ENCODE assay signal across 21 cellular contexts in genomic region chr11:123173856-123174186, GRCh38. TPM values are rescaled to one million over a fixed set of nuclear protein-coding genes. Genes with fewer than 3 reads are reported as not detected.
DNase-seq lines count a peak whose midpoint lies in the region; TF ChIP-seq lines count a peak whose summit lies in the region.
"Had no signal": no experiment of that assay in that cellular context is flagged by ENCODE, and none has a peak within 500 bp of the region (broad histone marks: within the 10 kb centered on the region; RNA-seq: fewer than 3 reads in every experiment).

No MANE protein-coding gene starts in this region.

- H3K23ac ChIP-seq in mesenchymal stem cell (ENCODE audit: low read length in 2 of 2), result no peak overlapping the region

- no peak overlapping the region for H2BK15ac ChIP-seq in mesenchymal stem cell (ENCODE audit: low read depth, poor library complexity, severe bottlenecking)

- H3K18ac ChIP-seq in mesenchymal stem cell (ENCODE audit: low read depth in 1 of 2, low read length in 2 of 2), result no peak overlapping the region

- WGBS in mesenchymal stem cell, result 92% methylated on average over 3 of the region's 3 CpGs
- 90% methylated on average over 3 of the region's 3 CpGs for WGBS in suprapubic skin

- peak overlapping the region; percentile 53; the same call in 1 of the 2 replicates for H3K4me3 Mint-ChIP-seq in HFFc6
- peak overlapping the region; percentile 11 for H3K4me3 Mint-ChIP-seq in MCF 10A (ENCODE audit: unreplicated experiment)
- H3K4me3 Mint-ChIP-seq: activated CD4-positive, alpha-beta T cell treated with anti-CD3 and anti-CD28 coated beads, Interleukin-2, amount 10 ng/mL, durations not matched to agents 24 days and 14 days; CD4-positive, alpha-beta memory T cell; T-helper 1 cell treated with Interleukin-12 subunit alpha and Interleukin-12 subunit beta and Interleukin-4 antibody, amounts not matched to agents 30 μg/mL and 1 μg/mL, for 36 hours had no signal

- H3K9ac ChIP-seq in mesenchymal stem cell (ENCODE audit: low read length), result peak overlapping the region; percentile 78

- H3K9me3 ChIP-seq in mesenchymal stem cell (ENCODE audit: control insufficient read depth, low read length), result no peaks in the 10 kb centered on the region
- H3K9me3 ChIP-seq in suprapubic skin, result no peaks in the 10 kb centered on the region
- H3K9me3 ChIP-seq: psoas muscle, spleen had no signal

- H3K27me3 Mint-ChIP-seq in HFFc6 (ENCODE audit: insufficient read depth) (no peaks in the 10 kb centered on the region; the same call in 1 of the 2 replicates), MCF 10A (ENCODE audit: insufficient read depth, unreplicated experiment) (no peaks in the 10 kb centered on the region)

- intact Hi-C loops in MCF 10A (cut with micrococcal nuclease), result loop anchor here (1.0 to 5.0 kb wide), 3 partner anchors 12 to 112 kb away; partner anchors contain the start of gene HSPA8

- peaks cover 8% of the 10 kb centered on the region for H3K4me1 ChIP-seq in mesenchymal stem cell (ENCODE audit: control insufficient read depth, insufficient read depth, low read depth, low read length)
- H3K4me1 ChIP-seq in suprapubic skin, result peaks cover 17% of the 10 kb centered on the region
- H3K4me1 ChIP-seq: psoas muscle had no signal

- no peak for TF ChIP-seq EP300 in suprapubic skin (IDR thresholded peaks at IDR 0.05)

- no peak for TF ChIP-seq POLR2A in suprapubic skin (IDR thresholded peaks at IDR 0.05)

- H3K36me3 ChIP-seq in mesenchymal stem cell (ENCODE audit: control insufficient read depth in 1 of 2, insufficient read depth in 2 of 2, low read depth in 1 of 2, low read length in 2 of 2) (peaks cover 0 to 60% of the 10 kb centered on the region in 2 experiments), suprapubic skin (no peaks in the 10 kb centered on the region)
- H3K36me3 ChIP-seq: spleen had no signal

- H3K14ac ChIP-seq in mesenchymal stem cell (ENCODE audit: low read length in 2 of 2), result no peak overlapping the region

- H2AFZ ChIP-seq in mesenchymal stem cell (ENCODE audit: low read depth, low read length), result no peak overlapping the region

- BruUV-seq in MCF 10A (replicated peaks; lab: Mats Ljungman, UMichigan), result no TSS peak

- no peak for DNase-seq in HFFc6
- DNase-seq in MCF 10A (ENCODE audit: unreplicated experiment), result no peak
- no peak for DNase-seq in mesenchymal stem cell
- no peak for DNase-seq in suprapubic skin (ENCODE audit: low spot score in 2 of 2)
- no peak for DNase-seq in stimulated activated CD4-positive, alpha-beta T cell treated with anti-CD3 and anti-CD28 coated beads, Interleukin-2, amount 100 ng/mL, for 24 hours
- no peak for DNase-seq in NCI-H774 (lab: John Stamatoyannopoulos, UW)
- DNase-seq in OCI-M1 (lab: John Stamatoyannopoulos, UW), result no peak
- DNase-seq: activated CD4-positive, alpha-beta T cell treated with anti-CD3 and anti-CD28 coated beads, Interleukin-2, amount 10 ng/mL, durations not matched to agents 24 days and 14 days; activated CD8-positive, alpha-beta memory T cell treated with anti-CD3 and anti-CD28 coated beads, Interleukin-2, amount 50 U/mL, for 48 hours; activated effector memory CD4-positive, alpha-beta T cell treated with Interleukin-2 at 50 U/mL for 16 hours; caudate nucleus; CD4-positive, alpha-beta memory T cell; GF-D8; glutamatergic neuron; NCI-H1694 treated with DMSO at 0.1 percent for 48 hours; NCI-H69; psoas muscle; SHP77; spleen had no signal

- peaks cover 6% of the 10 kb centered on the region for H3K79me1 ChIP-seq in mesenchymal stem cell (replicated peaks; ENCODE audit: low read length, poor library complexity, severe bottlenecking)

- no peak overlapping the region for H3K4ac ChIP-seq in mesenchymal stem cell (ENCODE audit: low read depth in 1 of 2, low read length in 2 of 2)

- no peak overlapping the region for H3K4me2 ChIP-seq in mesenchymal stem cell (ENCODE audit: low read length, poor library complexity, severe bottlenecking)

- H3K27ac Mint-ChIP-seq in HFFc6, result peak overlapping the region; percentile 93
- peak overlapping the region; percentile 90 for H3K27ac Mint-ChIP-seq in MCF 10A (ENCODE audit: low read depth, unreplicated experiment)
- H3K27ac Mint-ChIP-seq: activated CD4-positive, alpha-beta T cell treated with anti-CD3 and anti-CD28 coated beads, Interleukin-2, amount 10 ng/mL, durations not matched to agents 24 days and 14 days; CD4-positive, alpha-beta memory T cell; T-helper 1 cell treated with Interleukin-12 subunit alpha and Interleukin-12 subunit beta and Interleukin-4 antibody, amounts not matched to agents 30 μg/mL and 1 μg/mL, for 36 hours had no signal

- POLR2A ChIA-PET in MCF 10A (lab: Yijun Ruan, JAX), result interaction anchor here (0.6 to 5.3 kb wide), 15 partner anchors 9 to 111 kb away, joined by 3 to 52 read pairs (median 9); partner anchors contain the start of genes CLMP and HSPA8

- peak overlapping the region; percentile 42 for H2AK5ac ChIP-seq in mesenchymal stem cell (ENCODE audit: low read length, severe bottlenecking)

- H3K4me3 ChIP-seq in mesenchymal stem cell (ENCODE audit: insufficient read depth in 1 of 2, low read depth in 1 of 2, low read length in 2 of 2), result peak overlapping the region in 1 of 2 experiments; percentile 31
- no peak overlapping the region for H3K4me3 ChIP-seq in suprapubic skin
- H3K4me3 ChIP-seq: K562, psoas muscle, spleen had no signal

- H4K8ac ChIP-seq in mesenchymal stem cell (ENCODE audit: low read length), result no peak overlapping the region

- H2BK12ac ChIP-seq in mesenchymal stem cell (ENCODE audit: low read length in 2 of 2), result peak overlapping the region in 1 of 2 experiments; percentile 6

- no peaks in the 10 kb centered on the region for H3K27me3 ChIP-seq in mesenchymal stem cell (ENCODE audit: control insufficient read depth in 1 of 2, insufficient read depth in 1 of 2, low read length in 2 of 2)
- H3K27me3 ChIP-seq in suprapubic skin, result no peaks in the 10 kb centered on the region
- H3K27me3 ChIP-seq: spleen had no signal

- H2BK5ac ChIP-seq in mesenchymal stem cell (ENCODE audit: low read depth, low read length, poor library complexity, severe bottlenecking), result no peak overlapping the region

- CTCF ChIA-PET in MCF 10A (lab: Yijun Ruan, JAX), result interaction anchor here (0.7 to 4.0 kb wide), 10 partner anchors 10 to 467 kb away, joined by 3 to 28 read pairs (median 4); partner anchors contain the start of gene CLMP

- peak overlapping the region; percentile 55 for H3K27ac ChIP-seq in mesenchymal stem cell (ENCODE audit: low read length, poor library complexity, severe bottlenecking)
- H3K27ac ChIP-seq in suprapubic skin, result peak overlapping the region; percentile 59

- H3K36me3 Mint-ChIP-seq in HFFc6 (ENCODE audit: low read depth), result peaks cover 50% of the 10 kb centered on the region
- H3K36me3 Mint-ChIP-seq in MCF 10A (ENCODE audit: insufficient read depth, unreplicated experiment), result peaks cover 25% of the 10 kb centered on the region
- H3K36me3 Mint-ChIP-seq: CD4-positive, alpha-beta memory T cell had no signal

- no peak overlapping the region for H2BK120ac ChIP-seq in mesenchymal stem cell (ENCODE audit: low read depth, low read length)

- H3K9me3 Mint-ChIP-seq in HFFc6 (no peaks in the 10 kb centered on the region), MCF 10A (ENCODE audit: unreplicated experiment) (no peaks in the 10 kb centered on the region)
- H3K9me3 Mint-ChIP-seq: CD4-positive, alpha-beta memory T cell; T-helper 1 cell treated with Interleukin-12 subunit alpha and Interleukin-12 subunit beta and Interleukin-4 antibody, amounts not matched to agents 30 μg/mL and 1 μg/mL, for 36 hours had no signal

- TF ChIP-seq CTCF in HFFc6 (IDR thresholded peaks at IDR 0.05) (no peak), MCF 10A (IDR thresholded peaks at IDR 0.05; ENCODE audit: unreplicated experiment) (no peak), suprapubic skin (IDR thresholded peaks at IDR 0.05) (no peak)

- H3K4me1 Mint-ChIP-seq in HFFc6 (ENCODE audit: low read depth), result peaks cover 82% of the 10 kb centered on the region
- H3K4me1 Mint-ChIP-seq in MCF 10A (ENCODE audit: insufficient read depth, unreplicated experiment), result peaks cover 42% of the 10 kb centered on the region
- H3K4me1 Mint-ChIP-seq: activated CD4-positive, alpha-beta T cell treated with anti-CD3 and anti-CD28 coated beads, Interleukin-2, amount 10 ng/mL, durations not matched to agents 24 days and 14 days; CD4-positive, alpha-beta memory T cell had no signal

- H4K91ac ChIP-seq in mesenchymal stem cell (ENCODE audit: low read length), result no peak overlapping the region

RNA-seq across cellular contexts. Expression of gene CLMP, which starts 21.2 kb away (rescaled TPM):
- total RNA-seq in HFFc6 (2021; fragmentation: NEBNext Ultra II Directional; extraction: Animal tissue kit (Norgen Biotek cat#: 25700)), result 100 to 1,000 TPM; 126 to 201 (median 138) TPM
- 86.1 and 91.9 TPM in 2 replicates for total RNA-seq in MCF 10A (2022)
- polyA plus RNA-seq in mesenchymal stem cell (2013, experiment 1 of 2), result 46.5 TPM
- polyA plus RNA-seq in mesenchymal stem cell (2013, experiment 2 of 2), result 48.1 TPM
- total RNA-seq in suprapubic skin, result 10 to 100 TPM; 17.5 to 26.9 (median 19.9) TPM
